In the genomic region with DNA sequence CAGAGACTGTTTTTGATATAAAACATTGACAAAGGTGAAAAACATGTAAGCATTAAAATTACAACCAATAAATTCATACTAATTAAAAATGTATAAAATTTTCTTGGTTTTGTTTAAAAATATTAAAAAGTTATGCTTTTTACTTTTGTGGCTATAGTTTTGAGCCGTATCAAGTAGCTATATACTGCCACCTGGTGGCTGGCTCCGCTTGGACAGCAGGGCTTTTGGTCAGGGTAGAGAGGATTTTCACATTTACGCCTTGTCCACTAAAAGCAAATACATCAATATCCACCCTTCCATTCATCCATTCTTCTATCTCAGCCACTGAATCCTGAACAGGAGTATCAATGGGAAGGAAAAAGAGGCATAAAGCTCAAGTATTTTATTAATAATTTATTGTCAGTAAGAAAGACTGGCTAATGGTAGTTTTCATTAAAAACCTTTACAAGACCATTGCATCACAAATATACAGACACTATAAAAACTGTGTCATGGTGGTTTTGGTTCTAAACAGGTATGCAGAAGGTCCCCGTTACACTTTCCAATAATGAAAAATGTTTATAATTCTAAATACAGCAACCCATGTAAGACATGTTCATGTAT, we compare ENCODE assay signal across 8 cellular contexts. TPM values are rescaled to one million over a fixed set of nuclear protein-coding genes. Genes with fewer than 3 reads are reported as not detected.
DNase-seq lines count a peak whose midpoint lies in the region; ATAC-seq and TF ChIP-seq lines count a peak whose summit lies in the region.

No MANE protein-coding gene starts in this region.

- peak; percentile 63; the same call in 1 of the 2 replicates for TF ChIP-seq CTCF in GM12875 (IDR thresholded peaks at IDR 0.05; ENCODE audit: borderline replicate concordance, insufficient read depth, low read depth, low read length)
- peak; percentile 45 to 84 (median 53) for TF ChIP-seq CTCF in gastrocnemius medialis (IDR thresholded peaks at IDR 0.05 in 4 of 5, conservative IDR thresholded peaks at IDR 0.05 in 1 of 5)

- H3K4me3 Mint-ChIP-seq in activated naive CD8-positive, alpha-beta T cell treated with anti-CD3 and anti-CD28 coated beads, Interleukin-2, amount 50 U/mL, for 24 hours: no peak overlapping the region
- H3K4me3 Mint-ChIP-seq in activated T-helper 17 cell treated with anti-CD3 and anti-CD28 coated beads, Interleukin-2, amount 50 U/mL, for 72 hours: no peak overlapping the region

- H3K9me3 ChIP-seq in gastrocnemius medialis: no peaks in the 10 kb centered on the region

- H3K36me3 ChIP-seq in gastrocnemius medialis: no peaks in the 10 kb centered on the region

- in situ Hi-C loops in gastrocnemius medialis (cut with MboI; ENCODE audit: low sequenced_read_pairs in 4 of 4): loop anchor here (5.0 to 25.0 kb wide), 3 partner anchors 285 to 300 kb away; no protein-coding TSS in a partner anchor

- H3K27me3 Mint-ChIP-seq in activated naive CD8-positive, alpha-beta T cell treated with anti-CD3 and anti-CD28 coated beads, Interleukin-2, amount 50 U/mL, for 24 hours: no peaks in the 10 kb centered on the region
- no peaks in the 10 kb centered on the region for H3K27me3 Mint-ChIP-seq in activated T-helper 17 cell treated with anti-CD3 and anti-CD28 coated beads, Interleukin-2, amount 50 U/mL, for 72 hours

- H3K4me3 ChIP-seq in GM12875 (ENCODE audit: low read depth, low read length) (no peak overlapping the region), gastrocnemius medialis (no peak overlapping the region)

- no peaks in the 10 kb centered on the region for H3K36me3 Mint-ChIP-seq in activated naive CD8-positive, alpha-beta T cell treated with anti-CD3 and anti-CD28 coated beads, Interleukin-2, amount 50 U/mL, for 24 hours (ENCODE audit: low read depth)
- H3K36me3 Mint-ChIP-seq in activated T-helper 17 cell treated with anti-CD3 and anti-CD28 coated beads, Interleukin-2, amount 50 U/mL, for 72 hours (ENCODE audit: low read depth): no peaks in the 10 kb centered on the region

- no peak overlapping the region for H3K27ac ChIP-seq in gastrocnemius medialis

- H3K27me3 ChIP-seq in gastrocnemius medialis: no peaks in the 10 kb centered on the region

- no peaks in the 10 kb centered on the region for H3K4me1 Mint-ChIP-seq in activated naive CD8-positive, alpha-beta T cell treated with anti-CD3 and anti-CD28 coated beads, Interleukin-2, amount 50 U/mL, for 24 hours
- H3K4me1 Mint-ChIP-seq in activated T-helper 17 cell treated with anti-CD3 and anti-CD28 coated beads, Interleukin-2, amount 50 U/mL, for 72 hours: no peaks in the 10 kb centered on the region

- H3K4me1 ChIP-seq in gastrocnemius medialis: no peaks in the 10 kb centered on the region

- DNase-seq in AG08396 (ENCODE audit: low spot score) (peak; percentile 57), SK-N-DZ (ENCODE audit: low spot score) (peak; percentile 43), left ventricle myocardium superior (peak; percentile 81), gastrocnemius medialis (peak in 1 of 2 donors; percentile 19)
- peak; percentile 68 for DNase-seq in activated naive CD8-positive, alpha-beta T cell treated with anti-CD3 and anti-CD28 coated beads, Interleukin-2, amount 50 U/mL, for 24 hours

- intact Hi-C loops in left ventricle myocardium superior (cut with micrococcal nuclease) (loop anchor here (5.0 kb wide), 1 partner anchor 290 kb away; no protein-coding TSS in a partner anchor), gastrocnemius medialis (cut with DNase I; ENCODE audit: low total_unique reads) (loop anchor here (2.0 kb wide), 2 partner anchors 291 to 519 kb away; a partner anchor contains a TSS)

- H3K9me3 Mint-ChIP-seq in activated naive CD8-positive, alpha-beta T cell treated with anti-CD3 and anti-CD28 coated beads, Interleukin-2, amount 50 U/mL, for 24 hours: peaks cover 1% of the 10 kb centered on the region
- H3K9me3 Mint-ChIP-seq in activated T-helper 17 cell treated with anti-CD3 and anti-CD28 coated beads, Interleukin-2, amount 50 U/mL, for 72 hours: no peaks in the 10 kb centered on the region

- no peak for TF ChIP-seq POLR2A in gastrocnemius medialis (IDR thresholded peaks at IDR 0.05)

- no peak overlapping the region for H3K27ac Mint-ChIP-seq in activated naive CD8-positive, alpha-beta T cell treated with anti-CD3 and anti-CD28 coated beads, Interleukin-2, amount 50 U/mL, for 24 hours
- no peak overlapping the region for H3K27ac Mint-ChIP-seq in activated T-helper 17 cell treated with anti-CD3 and anti-CD28 coated beads, Interleukin-2, amount 50 U/mL, for 72 hours

- ATAC-seq in HG03066 (IDR thresholded peaks at IDR 0.05; ENCODE audit: low read depth, unreplicated experiment) (peak; percentile 75), left ventricle myocardium superior (peak; percentile 65), gastrocnemius medialis (no peak)
- peak; percentile 43 for ATAC-seq in activated naive CD8-positive, alpha-beta T cell treated with anti-CD3 and anti-CD28 coated beads, Interleukin-2, amount 50 U/mL, for 24 hours
- ATAC-seq in activated T-helper 17 cell treated with anti-CD3 and anti-CD28 coated beads, Interleukin-2, amount 50 U/mL, for 72 hours (replicated peaks): no peak

RNA-seq across cellular contexts. Expression of a gene that starts 32.1 kb away (rescaled TPM):
- 0.45 and 1.8 TPM in 2 replicates for polyA plus RNA-seq in SK-N-DZ (2014; cell fraction: cytosol; rRNA removed)
- polyA plus RNA-seq in SK-N-DZ (2014; cell fraction: nucleus; rRNA removed): 0.18 TPM in 1 of 2 replicates, not detected in the other
- total RNA-seq in left ventricle myocardium superior (not detected), gastrocnemius medialis (not detected)
- total RNA-seq in activated T-helper 17 cell treated with anti-CD3 and anti-CD28 coated beads, Interleukin-2, amount 50 U/mL, for 72 hours: not detected

Comparison
In these comparisons a context has a peak if more than half of its experiments do, and no peak if none do; other contexts are left out.
1. ATAC-seq: peak in HG03066 (single experiment), activated naive CD8-positive, alpha-beta T cell treated with anti-CD3 and anti-CD28 coated beads, Interleukin-2, amount 50 U/mL, for 24 hours (single experiment) and left ventricle myocardium superior (single experiment); none in gastrocnemius medialis (0 of 2) and activated T-helper 17 cell treated with anti-CD3 and anti-CD28 coated beads, Interleukin-2, amount 50 U/mL, for 72 hours (single experiment).